ENCODE assay signal across 7 cellular contexts in genomic region chr6:20212392-20213111, GRCh38. TPM values are rescaled to one million over a fixed set of nuclear protein-coding genes. Genes with fewer than 3 reads are reported as not detected.
A peak's percentile ranks its signal among the peaks of the same experiment; 100 is the strongest.
DNase-seq lines count a peak whose midpoint lies in the region; ATAC-seq, FAIRE-seq and TF ChIP-seq lines count a peak whose summit lies in the region.

Gene MBOAT1 (minus strand): TSS chr6:20212469. CDS start chr6:20212234, 235 bp downstream.

- in situ Hi-C loops in GM12878 (cut with MboI): no loop called here

- peaks cover 10% of the 10 kb centered on the region for H3K4me1 ChIP-seq in GM12878 (ENCODE audit: control insufficient read depth, insufficient read depth, low read length)

- peak; percentile 84 for DNase-seq in NCI-H1694 treated with DMSO at 0.1 percent for 48 hours (lab: John Stamatoyannopoulos, UW)
- DNase-seq in GM12878 (ENCODE audit: low read depth, low spot score): no peak
- peak; percentile 71 for DNase-seq in skeletal muscle cell (ENCODE audit: low read depth)

- no peaks in the 10 kb centered on the region for H4K20me1 ChIP-seq in GM12878 (ENCODE audit: control insufficient read depth, insufficient read depth)

- H2AFZ ChIP-seq in GM12878 (ENCODE audit: control insufficient read depth, low read depth, low read length): peak within 1 kb of the TSS; percentile 93

- RAD21 ChIA-PET in GM12878 (lab: Charles Lee; ENCODE audit: unreplicated experiment): interaction anchor here (0.8 to 4.4 kb wide), 9 partner anchors 11 to 107 kb away, joined by 3 to 24 read pairs (median 4); no protein-coding TSS in a partner anchor

- POLR2A ChIA-PET in GM12878 (lab: Charles Lee): interaction anchor here (0.6 to 5.2 kb wide), 9 partner anchors 8 to 153 kb away, joined by 3 to 34 read pairs (median 4); no protein-coding TSS in a partner anchor

- TF ChIP-seq EP300 in GM12878 (IDR thresholded peaks at IDR 0.05; ENCODE audit: borderline replicate concordance in 1 of 2, control insufficient read depth in 1 of 2, low read depth in 2 of 2, low read length in 2 of 2): no peak

- no peaks in the 10 kb centered on the region for H3K27me3 ChIP-seq in GM12878 (replicated peaks in 1 of 2; ENCODE audit: control insufficient read depth in 2 of 2, insufficient read depth in 2 of 2, low read length in 1 of 2)

- TF ChIP-seq POLR2A in GM12878 (IDR thresholded peaks at IDR 0.05; ENCODE audit: low read depth, low read length): peak; percentile 86

- peak in 2 of 3 experiments; percentile 7 to 16; a peak in 1 of 6 replicates for TF ChIP-seq CTCF in GM12878 (IDR thresholded peaks at IDR 0.05 in 2 of 3, conservative IDR thresholded peaks at IDR 0.05 in 1 of 3; ENCODE audit: control insufficient read depth in 2 of 3, extremely low read depth in 1 of 3, insufficient read depth in 1 of 3, low read depth in 3 of 3, low read length in 3 of 3)

- ATAC-seq in GM18499 (IDR thresholded peaks at IDR 0.05; ENCODE audit: insufficient read depth, unreplicated experiment) (peak; percentile 53), HG02870 (IDR thresholded peaks at IDR 0.05; ENCODE audit: unreplicated experiment) (peak; percentile 84), GM12878 (peak; percentile 89)

- CTCF ChIA-PET in GM12878 (lab: Yijun Ruan, JAX): interaction anchor here (0.5 to 3.7 kb wide), 9 partner anchors 10 to 352 kb away, joined by 3 to 31 read pairs (median 4); no protein-coding TSS in a partner anchor

- TF ChIP-seq RAD21 in GM12878 (IDR thresholded peaks at IDR 0.05; ENCODE audit: insufficient read depth, low read depth, low read length): no peak

- no TSS peak for BruUV-seq in GM12878 (replicated peaks; lab: Mats Ljungman, UMichigan)

- intact Hi-C loops in T-helper 2 cell treated with Interferon-gamma antibody and Interleukin-4, amounts not matched to agents 100 ng/mL and 5 ng/mL, for 36 hours (cut with micrococcal nuclease): loop anchor here (1.0 to 10.0 kb wide), 7 partner anchors 10 to 1948 kb away; partner anchors contain the start of genes CDKAL1, DEK and E2F3
- intact Hi-C loops in GM12878 (cut with micrococcal nuclease; ENCODE audit: unreplicated experiment): loop anchor here (5.0 kb wide), 5 partner anchors 55 to 325 kb away; partner anchors contain the start of gene E2F3

- H3K4me3 ChIP-seq in GM12878 (peak within 1 kb of the TSS; percentile 82), iPS-11a (ENCODE audit: low read depth, low read length) (peak within 1 kb of the TSS; percentile 73), skeletal muscle cell (ENCODE audit: low read depth, low read length) (peak within 1 kb of the TSS; percentile 71)

- peak within 1 kb of the TSS; percentile 77 for H3K27ac ChIP-seq in GM12878 (ENCODE audit: control insufficient read depth, insufficient read depth)

- H3K9me3 ChIP-seq in GM12878 (replicated peaks; ENCODE audit: control insufficient read depth, insufficient read depth, low read length): no peaks in the 10 kb centered on the region

- SMC1A ChIA-PET in GM12878 (lab: Charles Lee; ENCODE audit: uncharacterized antibody, unreplicated experiment): interaction anchor here (1.1 to 6.0 kb wide), 5 partner anchors 12 to 129 kb away, joined by 3 to 64 read pairs (median 6); no protein-coding TSS in a partner anchor

- FAIRE-seq in GM12878 (lab: Jason Lieb, UNC): peak; percentile 73

- no peaks in the 10 kb centered on the region for H3K36me3 ChIP-seq in GM12878 (ENCODE audit: control insufficient read depth in 2 of 2, insufficient read depth in 2 of 2, low read length in 1 of 2)

- peaks cover 34% of the 10 kb centered on the region for H3K79me2 ChIP-seq in GM12878 (ENCODE audit: control insufficient read depth, insufficient read depth, low read length)

- 1% methylated on average over 47 of the region's 60 CpGs for whole genome bisulfite sequencing in GM12878 (ENCODE audit: insufficient coverage, insufficient replicate concordance, low lambda C conversion rate, missing lambda C conversion rate)

- peak within 1 kb of the TSS; percentile 82 for H3K9ac ChIP-seq in GM12878 (ENCODE audit: control insufficient read depth, insufficient read depth, low read length)

- peak within 1 kb of the TSS; percentile 96 for H3K4me2 ChIP-seq in GM12878 (ENCODE audit: control insufficient read depth, insufficient read depth)

TF ChIP-seq in GM12878, 131 proteins besides CTCF, POLR2A, EP300 and RAD21 (continues in another document):
- TF ChIP-seq ETV6 (conservative IDR thresholded peaks at IDR 0.05 in 1 of 2, IDR thresholded peaks at IDR 0.05 in 1 of 2; ENCODE audit: borderline replicate concordance in 1 of 2, low read depth in 1 of 2): 0 out of 4 replicates have a peak, but pooled peaks of 1 of the 2 experiments have one; percentile 36
- TF ChIP-seq RCOR1 (conservative IDR thresholded peaks at IDR 0.05; ENCODE audit: low read depth, low read length): no peak
- TF ChIP-seq GATAD2B (conservative IDR thresholded peaks at IDR 0.05; ENCODE audit: low read depth): peak; percentile 84
- no peak; the same call in 1 of the 2 replicates for TF ChIP-seq TAF1 (IDR thresholded peaks at IDR 0.05; ENCODE audit: borderline replicate concordance, low read depth, low read length)
- no peak for TF ChIP-seq PAX8 (IDR thresholded peaks at IDR 0.05)
- TF ChIP-seq MTA3 (IDR thresholded peaks at IDR 0.05; ENCODE audit: borderline replicate concordance, low read length): no peak
- TF ChIP-seq, protein P1, sequence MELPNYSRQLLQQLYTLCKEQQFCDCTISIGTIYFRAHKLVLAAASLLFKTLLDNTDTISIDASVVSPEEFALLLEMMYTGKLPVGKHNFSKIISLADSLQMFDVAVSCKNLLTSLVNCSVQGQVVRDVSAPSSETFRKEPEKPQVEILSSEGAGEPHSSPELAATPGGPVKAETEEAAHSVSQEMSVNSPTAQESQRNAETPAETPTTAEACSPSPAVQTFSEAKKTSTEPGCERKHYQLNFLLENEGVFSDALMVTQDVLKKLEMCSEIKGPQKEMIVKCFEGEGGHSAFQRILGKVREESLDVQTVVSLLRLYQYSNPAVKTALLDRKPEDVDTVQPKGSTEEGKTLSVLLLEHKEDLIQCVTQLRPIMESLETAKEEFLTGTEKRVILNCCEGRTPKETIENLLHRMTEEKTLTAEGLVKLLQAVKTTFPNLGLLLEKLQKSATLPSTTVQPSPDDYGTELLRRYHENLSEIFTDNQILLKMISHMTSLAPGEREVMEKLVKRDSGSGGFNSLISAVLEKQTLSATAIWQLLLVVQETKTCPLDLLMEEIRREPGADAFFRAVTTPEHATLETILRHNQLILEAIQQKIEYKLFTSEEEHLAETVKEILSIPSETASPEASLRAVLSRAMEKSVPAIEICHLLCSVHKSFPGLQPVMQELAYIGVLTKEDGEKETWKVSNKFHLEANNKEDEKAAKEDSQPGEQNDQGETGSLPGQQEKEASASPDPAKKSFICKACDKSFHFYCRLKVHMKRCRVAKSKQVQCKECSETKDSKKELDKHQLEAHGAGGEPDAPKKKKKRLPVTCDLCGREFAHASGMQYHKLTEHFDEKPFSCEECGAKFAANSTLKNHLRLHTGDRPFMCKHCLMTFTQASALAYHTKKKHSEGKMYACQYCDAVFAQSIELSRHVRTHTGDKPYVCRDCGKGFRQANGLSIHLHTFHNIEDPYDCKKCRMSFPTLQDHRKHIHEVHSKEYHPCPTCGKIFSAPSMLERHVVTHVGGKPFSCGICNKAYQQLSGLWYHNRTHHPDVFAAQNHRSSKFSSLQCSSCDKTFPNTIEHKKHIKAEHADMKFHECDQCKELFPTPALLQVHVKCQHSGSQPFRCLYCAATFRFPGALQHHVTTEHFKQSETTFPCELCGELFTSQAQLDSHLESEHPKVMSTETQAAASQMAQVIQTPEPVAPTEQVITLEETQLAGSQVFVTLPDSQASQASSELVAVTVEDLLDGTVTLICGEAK (IDR thresholded peaks at IDR 0.05; ENCODE audit: borderline replicate concordance): no peak
- no peak for TF ChIP-seq FOXM1 (IDR thresholded peaks at IDR 0.05; ENCODE audit: low read depth, low read length)
- no peak for TF ChIP-seq MEF2A (IDR thresholded peaks at IDR 0.05; ENCODE audit: insufficient read depth, low read depth, low read length)
- peak; percentile 8 for TF ChIP-seq MYC (IDR thresholded peaks at IDR 0.05; ENCODE audit: insufficient read depth, insufficient read length, insufficient replicate concordance, low read length, severe bottlenecking)
- no peak for TF ChIP-seq ATF7 (IDR thresholded peaks at IDR 0.05; ENCODE audit: low read depth)
- no peak for TF ChIP-seq USF2 (IDR thresholded peaks at IDR 0.05; ENCODE audit: borderline replicate concordance, low read depth, low read length)
- TF ChIP-seq YY1 (IDR thresholded peaks at IDR 0.05; ENCODE audit: low read depth, low read length): no peak
- 0 out of 2 replicates have a peak, but pooled peaks have one; percentile 19 for TF ChIP-seq NR2F1 (conservative IDR thresholded peaks at IDR 0.05)
- no peak for TF ChIP-seq KAT2A (conservative IDR thresholded peaks at IDR 0.05; ENCODE audit: control insufficient read depth, low read depth, low read length)

RNA-seq across cellular contexts. Expression of gene MBOAT1, which starts in this region (rescaled TPM):
- total RNA-seq in T-helper 2 cell treated with Interferon-gamma antibody and Interleukin-4, amounts not matched to agents 100 ng/mL and 5 ng/mL, for 36 hours: 32.6 and 34.9 TPM in 2 replicates
- 52.4 and 54.2 TPM in 2 replicates for total RNA-seq in GM12878 (2013; cell fraction: nucleolus; rRNA removed)
- total RNA-seq in GM12878 (2014; rRNA removed): 21.0 and 22.7 TPM in 2 replicates
- total RNA-seq in GM12878 (2014; rRNA removed; fragmentation: Illumina TruSeq; extraction: Trizol): 17.0 and 17.2 TPM in 2 replicates
- 18.2 and 19.3 TPM in 2 replicates for total RNA-seq in GM12878 (2021)
- polyA plus RNA-seq in GM12878 (2011; ENCODE audit: low read depth): 7.0 TPM
- 13.9 and 16.1 TPM in 2 replicates for polyA plus RNA-seq in GM12878 (2011; rRNA removed)
- polyA plus RNA-seq in GM12878 (2011; cell fraction: cytosol; rRNA removed): 9.0 and 11.4 TPM in 2 replicates
- 17.9 and 22.1 TPM in 2 replicates for polyA plus RNA-seq in GM12878 (2011; cell fraction: nucleus; rRNA removed)
- 6.3 and 9.0 TPM in 2 replicates for polyA plus RNA-seq in GM12878 (2012)
- polyA plus RNA-seq in GM12878 (2014; fragmentation: Illumina TruSeq; extraction: Trizol): 13.3 and 20.8 TPM in 2 replicates
- under 1 TPM; 0.39 to 0.44 TPM for polyA plus RNA-seq in GM12878 (2014; fragmentation: Nextera tagmentation; extraction: Ambion mirVana)
- polyA plus RNA-seq in GM12878 (2014; rRNA removed): 7.6 and 9.9 TPM in 2 replicates
- 1 to 10 TPM; 4.6 to 7.7 TPM for polyA plus RNA-seq in GM12878 (2016; fragmentation: Nextera tagmentation; extraction: Ambion mirVana)
- 33.9 and 34.7 TPM in 2 replicates for polyA minus RNA-seq in GM12878 (2011; rRNA and poly(A)+ RNA removed)
- 17.2 and 17.4 TPM in 2 replicates for polyA minus RNA-seq in GM12878 (2011; cell fraction: cytosol; rRNA and poly(A)+ RNA removed)
- 17.4 and 22.4 TPM in 2 replicates for polyA minus RNA-seq in GM12878 (2011; cell fraction: nucleus; rRNA and poly(A)+ RNA removed)
